Comparison of ENCODE assay signal across 1 cellular context in the genomic region with DNA sequence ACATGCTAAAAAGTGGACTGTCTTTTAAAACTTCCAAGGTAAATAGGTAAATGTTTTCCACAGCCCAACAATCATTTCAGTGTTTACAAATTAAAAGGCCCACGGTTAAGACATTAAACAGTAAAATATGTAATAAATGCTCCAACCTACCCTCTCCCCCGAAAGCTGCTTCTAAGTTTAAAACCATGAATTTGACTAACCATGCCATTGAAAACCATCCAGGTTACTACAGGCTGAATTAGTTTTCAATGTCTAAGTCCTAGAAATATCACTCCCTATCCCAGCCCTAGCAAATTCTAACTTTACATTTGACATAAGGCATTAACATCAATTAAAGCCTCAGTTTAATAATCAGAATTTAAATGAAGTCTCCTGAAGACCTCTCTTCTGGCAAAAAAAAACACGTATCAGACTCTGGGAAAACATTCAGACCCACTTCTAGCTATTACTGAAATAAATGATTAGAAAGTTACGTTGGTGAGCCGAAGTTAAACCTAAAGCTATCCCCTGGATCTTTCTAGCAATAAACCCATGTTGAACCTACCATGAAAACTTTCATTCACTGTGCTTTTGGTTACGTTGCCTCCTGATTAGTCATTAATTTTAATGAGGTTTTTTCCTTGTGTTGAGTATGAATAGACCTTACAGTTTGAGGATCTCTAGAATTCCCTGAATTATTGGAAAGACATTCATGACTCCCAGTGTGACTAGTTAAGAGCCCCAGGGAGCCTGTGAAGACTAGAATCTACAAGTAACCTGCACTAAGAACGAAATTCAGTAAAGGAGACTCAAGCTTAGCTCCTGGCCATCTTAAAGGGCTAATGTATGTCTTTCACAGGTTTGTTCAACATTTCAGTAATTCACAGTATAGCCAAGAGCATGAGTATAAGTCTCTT.
TF ChIP-seq lines count a peak whose summit lies in the region.

No MANE protein-coding gene starts in this region.

TF ChIP-seq in K562, 482 proteins besides CTCF, POLR2A, EP300 and RAD21 (continued from another document and continues in another):
- TF ChIP-seq SRSF1 (IDR thresholded peaks at IDR 0.05; ENCODE audit: low read depth, low read length) (no peak), MEF2D (tag; conservative IDR thresholded peaks at IDR 0.05; ENCODE audit: low read depth) (no peak), ZNF311 (CRISPR knock-in tag; IDR thresholded peaks at IDR 0.05) (no peak), FOXA1 (IDR thresholded peaks at IDR 0.05; ENCODE audit: borderline replicate concordance) (no peak), ZNF695 (CRISPR knock-in tag; IDR thresholded peaks at IDR 0.05) (no peak), TGIF2 (CRISPR knock-in tag; IDR thresholded peaks at IDR 0.05) (no peak), ZNF146 (CRISPR knock-in tag; IDR thresholded peaks at IDR 0.05; ENCODE audit: unreplicated experiment) (no peak), E2F3 (CRISPR knock-in tag; IDR thresholded peaks at IDR 0.05) (no peak), ARID1B (IDR thresholded peaks at IDR 0.05) (no peak), ZNF764 (CRISPR knock-in tag; IDR thresholded peaks at IDR 0.05; ENCODE audit: low read depth) (no peak), FOXK1 (CRISPR knock-in tag; IDR thresholded peaks at IDR 0.05; ENCODE audit: borderline replicate concordance) (no peak), SIN3A (IDR thresholded peaks at IDR 0.05; ENCODE audit: borderline replicate concordance in 2 of 2, control insufficient read depth in 1 of 2, low read depth in 2 of 2, low read length in 2 of 2) (peak in 1 of 2 experiments; percentile 42; a peak in 1 of 4 replicates), SAFB2 (IDR thresholded peaks at IDR 0.05; ENCODE audit: borderline replicate concordance, low read depth, low read length, severe bottlenecking) (no peak), CREB1 (IDR thresholded peaks at IDR 0.05) (0 out of 2 replicates have a peak, but pooled peaks have one; percentile 20), CREB1 (CRISPR knock-in tag; IDR thresholded peaks at IDR 0.05) (no peak), ZNF41 (CRISPR knock-in tag; conservative IDR thresholded peaks at IDR 0.05) (no peak), MEIS2 (IDR thresholded peaks at IDR 0.05; ENCODE audit: partially characterized antibody) (no peak), KDM1A (IDR thresholded peaks at IDR 0.05) (no peak), MCM3 (IDR thresholded peaks at IDR 0.05) (no peak), EWSR1 (IDR thresholded peaks at IDR 0.05; ENCODE audit: borderline replicate concordance, low read depth, partially characterized antibody) (peak; percentile 63), SOX6 (IDR thresholded peaks at IDR 0.05) (no peak), KLF16 (IDR thresholded peaks at IDR 0.05) (no peak), ZKSCAN8 (CRISPR knock-in tag; IDR thresholded peaks at IDR 0.05) (no peak), POLR2AphosphoS5 (IDR thresholded peaks at IDR 0.05; ENCODE audit: control insufficient read depth, insufficient read depth, low read depth, low read length) (peak; percentile 74), ZNF174 (CRISPR knock-in tag; IDR thresholded peaks at IDR 0.05) (no peak)
- TF ChIP-seq, protein P1, sequence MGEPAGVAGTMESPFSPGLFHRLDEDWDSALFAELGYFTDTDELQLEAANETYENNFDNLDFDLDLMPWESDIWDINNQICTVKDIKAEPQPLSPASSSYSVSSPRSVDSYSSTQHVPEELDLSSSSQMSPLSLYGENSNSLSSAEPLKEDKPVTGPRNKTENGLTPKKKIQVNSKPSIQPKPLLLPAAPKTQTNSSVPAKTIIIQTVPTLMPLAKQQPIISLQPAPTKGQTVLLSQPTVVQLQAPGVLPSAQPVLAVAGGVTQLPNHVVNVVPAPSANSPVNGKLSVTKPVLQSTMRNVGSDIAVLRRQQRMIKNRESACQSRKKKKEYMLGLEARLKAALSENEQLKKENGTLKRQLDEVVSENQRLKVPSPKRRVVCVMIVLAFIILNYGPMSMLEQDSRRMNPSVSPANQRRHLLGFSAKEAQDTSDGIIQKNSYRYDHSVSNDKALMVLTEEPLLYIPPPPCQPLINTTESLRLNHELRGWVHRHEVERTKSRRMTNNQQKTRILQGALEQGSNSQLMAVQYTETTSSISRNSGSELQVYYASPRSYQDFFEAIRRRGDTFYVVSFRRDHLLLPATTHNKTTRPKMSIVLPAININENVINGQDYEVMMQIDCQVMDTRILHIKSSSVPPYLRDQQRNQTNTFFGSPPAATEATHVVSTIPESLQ (CRISPR knock-in tag; IDR thresholded peaks at IDR 0.05) = no peak
- TF ChIP-seq, protein P2, sequence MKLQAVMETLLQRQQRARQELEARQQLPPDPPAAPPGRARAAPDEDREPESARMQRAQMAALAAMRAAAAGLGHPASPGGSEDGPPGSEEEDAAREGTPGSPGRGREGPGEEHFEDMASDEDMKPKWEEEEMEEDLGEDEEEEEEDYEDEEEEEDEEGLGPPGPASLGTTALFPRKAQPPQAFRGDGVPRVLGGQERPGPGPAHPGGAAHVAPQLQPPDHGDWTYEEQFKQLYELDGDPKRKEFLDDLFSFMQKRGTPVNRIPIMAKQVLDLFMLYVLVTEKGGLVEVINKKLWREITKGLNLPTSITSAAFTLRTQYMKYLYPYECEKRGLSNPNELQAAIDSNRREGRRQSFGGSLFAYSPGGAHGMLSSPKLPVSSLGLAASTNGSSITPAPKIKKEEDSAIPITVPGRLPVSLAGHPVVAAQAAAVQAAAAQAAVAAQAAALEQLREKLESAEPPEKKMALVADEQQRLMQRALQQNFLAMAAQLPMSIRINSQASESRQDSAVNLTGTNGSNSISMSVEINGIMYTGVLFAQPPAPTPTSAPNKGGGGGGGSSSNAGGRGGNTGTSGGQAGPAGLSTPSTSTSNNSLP (IDR thresholded peaks at IDR 0.05; ENCODE audit: borderline replicate concordance, low read depth, low read length) = no peak
- TF ChIP-seq, protein P3, sequence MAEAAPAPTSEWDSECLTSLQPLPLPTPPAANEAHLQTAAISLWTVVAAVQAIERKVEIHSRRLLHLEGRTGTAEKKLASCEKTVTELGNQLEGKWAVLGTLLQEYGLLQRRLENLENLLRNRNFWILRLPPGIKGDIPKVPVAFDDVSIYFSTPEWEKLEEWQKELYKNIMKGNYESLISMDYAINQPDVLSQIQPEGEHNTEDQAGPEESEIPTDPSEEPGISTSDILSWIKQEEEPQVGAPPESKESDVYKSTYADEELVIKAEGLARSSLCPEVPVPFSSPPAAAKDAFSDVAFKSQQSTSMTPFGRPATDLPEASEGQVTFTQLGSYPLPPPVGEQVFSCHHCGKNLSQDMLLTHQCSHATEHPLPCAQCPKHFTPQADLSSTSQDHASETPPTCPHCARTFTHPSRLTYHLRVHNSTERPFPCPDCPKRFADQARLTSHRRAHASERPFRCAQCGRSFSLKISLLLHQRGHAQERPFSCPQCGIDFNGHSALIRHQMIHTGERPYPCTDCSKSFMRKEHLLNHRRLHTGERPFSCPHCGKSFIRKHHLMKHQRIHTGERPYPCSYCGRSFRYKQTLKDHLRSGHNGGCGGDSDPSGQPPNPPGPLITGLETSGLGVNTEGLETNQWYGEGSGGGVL (CRISPR knock-in tag; IDR thresholded peaks at IDR 0.05) = no peak
- TF ChIP-seq, protein P4, sequence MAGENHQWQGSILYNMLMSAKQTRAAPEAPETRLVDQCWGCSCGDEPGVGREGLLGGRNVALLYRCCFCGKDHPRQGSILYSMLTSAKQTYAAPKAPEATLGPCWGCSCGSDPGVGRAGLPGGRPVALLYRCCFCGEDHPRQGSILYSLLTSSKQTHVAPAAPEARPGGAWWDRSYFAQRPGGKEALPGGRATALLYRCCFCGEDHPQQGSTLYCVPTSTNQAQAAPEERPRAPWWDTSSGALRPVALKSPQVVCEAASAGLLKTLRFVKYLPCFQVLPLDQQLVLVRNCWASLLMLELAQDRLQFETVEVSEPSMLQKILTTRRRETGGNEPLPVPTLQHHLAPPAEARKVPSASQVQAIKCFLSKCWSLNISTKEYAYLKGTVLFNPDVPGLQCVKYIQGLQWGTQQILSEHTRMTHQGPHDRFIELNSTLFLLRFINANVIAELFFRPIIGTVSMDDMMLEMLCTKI (IDR thresholded peaks at IDR 0.05; ENCODE audit: partially characterized antibody) = no peak
- TF ChIP-seq, protein P5, sequence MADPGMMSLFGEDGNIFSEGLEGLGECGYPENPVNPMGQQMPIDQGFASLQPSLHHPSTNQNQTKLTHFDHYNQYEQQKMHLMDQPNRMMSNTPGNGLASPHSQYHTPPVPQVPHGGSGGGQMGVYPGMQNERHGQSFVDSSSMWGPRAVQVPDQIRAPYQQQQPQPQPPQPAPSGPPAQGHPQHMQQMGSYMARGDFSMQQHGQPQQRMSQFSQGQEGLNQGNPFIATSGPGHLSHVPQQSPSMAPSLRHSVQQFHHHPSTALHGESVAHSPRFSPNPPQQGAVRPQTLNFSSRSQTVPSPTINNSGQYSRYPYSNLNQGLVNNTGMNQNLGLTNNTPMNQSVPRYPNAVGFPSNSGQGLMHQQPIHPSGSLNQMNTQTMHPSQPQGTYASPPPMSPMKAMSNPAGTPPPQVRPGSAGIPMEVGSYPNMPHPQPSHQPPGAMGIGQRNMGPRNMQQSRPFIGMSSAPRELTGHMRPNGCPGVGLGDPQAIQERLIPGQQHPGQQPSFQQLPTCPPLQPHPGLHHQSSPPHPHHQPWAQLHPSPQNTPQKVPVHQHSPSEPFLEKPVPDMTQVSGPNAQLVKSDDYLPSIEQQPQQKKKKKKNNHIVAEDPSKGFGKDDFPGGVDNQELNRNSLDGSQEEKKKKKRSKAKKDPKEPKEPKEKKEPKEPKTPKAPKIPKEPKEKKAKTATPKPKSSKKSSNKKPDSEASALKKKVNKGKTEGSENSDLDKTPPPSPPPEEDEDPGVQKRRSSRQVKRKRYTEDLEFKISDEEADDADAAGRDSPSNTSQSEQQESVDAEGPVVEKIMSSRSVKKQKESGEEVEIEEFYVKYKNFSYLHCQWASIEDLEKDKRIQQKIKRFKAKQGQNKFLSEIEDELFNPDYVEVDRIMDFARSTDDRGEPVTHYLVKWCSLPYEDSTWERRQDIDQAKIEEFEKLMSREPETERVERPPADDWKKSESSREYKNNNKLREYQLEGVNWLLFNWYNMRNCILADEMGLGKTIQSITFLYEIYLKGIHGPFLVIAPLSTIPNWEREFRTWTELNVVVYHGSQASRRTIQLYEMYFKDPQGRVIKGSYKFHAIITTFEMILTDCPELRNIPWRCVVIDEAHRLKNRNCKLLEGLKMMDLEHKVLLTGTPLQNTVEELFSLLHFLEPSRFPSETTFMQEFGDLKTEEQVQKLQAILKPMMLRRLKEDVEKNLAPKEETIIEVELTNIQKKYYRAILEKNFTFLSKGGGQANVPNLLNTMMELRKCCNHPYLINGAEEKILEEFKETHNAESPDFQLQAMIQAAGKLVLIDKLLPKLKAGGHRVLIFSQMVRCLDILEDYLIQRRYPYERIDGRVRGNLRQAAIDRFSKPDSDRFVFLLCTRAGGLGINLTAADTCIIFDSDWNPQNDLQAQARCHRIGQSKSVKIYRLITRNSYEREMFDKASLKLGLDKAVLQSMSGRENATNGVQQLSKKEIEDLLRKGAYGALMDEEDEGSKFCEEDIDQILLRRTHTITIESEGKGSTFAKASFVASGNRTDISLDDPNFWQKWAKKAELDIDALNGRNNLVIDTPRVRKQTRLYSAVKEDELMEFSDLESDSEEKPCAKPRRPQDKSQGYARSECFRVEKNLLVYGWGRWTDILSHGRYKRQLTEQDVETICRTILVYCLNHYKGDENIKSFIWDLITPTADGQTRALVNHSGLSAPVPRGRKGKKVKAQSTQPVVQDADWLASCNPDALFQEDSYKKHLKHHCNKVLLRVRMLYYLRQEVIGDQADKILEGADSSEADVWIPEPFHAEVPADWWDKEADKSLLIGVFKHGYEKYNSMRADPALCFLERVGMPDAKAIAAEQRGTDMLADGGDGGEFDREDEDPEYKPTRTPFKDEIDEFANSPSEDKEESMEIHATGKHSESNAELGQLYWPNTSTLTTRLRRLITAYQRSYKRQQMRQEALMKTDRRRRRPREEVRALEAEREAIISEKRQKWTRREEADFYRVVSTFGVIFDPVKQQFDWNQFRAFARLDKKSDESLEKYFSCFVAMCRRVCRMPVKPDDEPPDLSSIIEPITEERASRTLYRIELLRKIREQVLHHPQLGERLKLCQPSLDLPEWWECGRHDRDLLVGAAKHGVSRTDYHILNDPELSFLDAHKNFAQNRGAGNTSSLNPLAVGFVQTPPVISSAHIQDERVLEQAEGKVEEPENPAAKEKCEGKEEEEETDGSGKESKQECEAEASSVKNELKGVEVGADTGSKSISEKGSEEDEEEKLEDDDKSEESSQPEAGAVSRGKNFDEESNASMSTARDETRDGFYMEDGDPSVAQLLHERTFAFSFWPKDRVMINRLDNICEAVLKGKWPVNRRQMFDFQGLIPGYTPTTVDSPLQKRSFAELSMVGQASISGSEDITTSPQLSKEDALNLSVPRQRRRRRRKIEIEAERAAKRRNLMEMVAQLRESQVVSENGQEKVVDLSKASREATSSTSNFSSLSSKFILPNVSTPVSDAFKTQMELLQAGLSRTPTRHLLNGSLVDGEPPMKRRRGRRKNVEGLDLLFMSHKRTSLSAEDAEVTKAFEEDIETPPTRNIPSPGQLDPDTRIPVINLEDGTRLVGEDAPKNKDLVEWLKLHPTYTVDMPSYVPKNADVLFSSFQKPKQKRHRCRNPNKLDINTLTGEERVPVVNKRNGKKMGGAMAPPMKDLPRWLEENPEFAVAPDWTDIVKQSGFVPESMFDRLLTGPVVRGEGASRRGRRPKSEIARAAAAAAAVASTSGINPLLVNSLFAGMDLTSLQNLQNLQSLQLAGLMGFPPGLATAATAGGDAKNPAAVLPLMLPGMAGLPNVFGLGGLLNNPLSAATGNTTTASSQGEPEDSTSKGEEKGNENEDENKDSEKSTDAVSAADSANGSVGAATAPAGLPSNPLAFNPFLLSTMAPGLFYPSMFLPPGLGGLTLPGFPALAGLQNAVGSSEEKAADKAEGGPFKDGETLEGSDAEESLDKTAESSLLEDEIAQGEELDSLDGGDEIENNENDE (IDR thresholded peaks at IDR 0.05; ENCODE audit: low read depth, low read length) = no peak
- TF ChIP-seq, protein P6, sequence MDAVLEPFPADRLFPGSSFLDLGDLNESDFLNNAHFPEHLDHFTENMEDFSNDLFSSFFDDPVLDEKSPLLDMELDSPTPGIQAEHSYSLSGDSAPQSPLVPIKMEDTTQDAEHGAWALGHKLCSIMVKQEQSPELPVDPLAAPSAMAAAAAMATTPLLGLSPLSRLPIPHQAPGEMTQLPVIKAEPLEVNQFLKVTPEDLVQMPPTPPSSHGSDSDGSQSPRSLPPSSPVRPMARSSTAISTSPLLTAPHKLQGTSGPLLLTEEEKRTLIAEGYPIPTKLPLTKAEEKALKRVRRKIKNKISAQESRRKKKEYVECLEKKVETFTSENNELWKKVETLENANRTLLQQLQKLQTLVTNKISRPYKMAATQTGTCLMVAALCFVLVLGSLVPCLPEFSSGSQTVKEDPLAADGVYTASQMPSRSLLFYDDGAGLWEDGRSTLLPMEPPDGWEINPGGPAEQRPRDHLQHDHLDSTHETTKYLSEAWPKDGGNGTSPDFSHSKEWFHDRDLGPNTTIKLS (IDR thresholded peaks at IDR 0.05; ENCODE audit: borderline replicate concordance, low read depth) = no peak
